5 cellular contexts compared by ENCODE assay signal in genomic region chrX:154144010-154144409, GRCh38. TPM values are rescaled to one million over a fixed set of nuclear protein-coding genes. Genes with fewer than 3 reads are reported as not detected.
"Had no signal": no experiment of that assay in that cellular context is flagged by ENCODE, and none has a peak within 500 bp of the region (broad histone marks: within the 10 kb centered on the region; RNA-seq: fewer than 3 reads in every experiment).

OPN1LW (plus strand) TSS chrX:154144243; CDS start chrX:154144284, 41 bp downstream.

RNA-seq across cellular contexts. Expression of gene OPN1LW, which starts in this region (rescaled TPM):
- total RNA-seq: HepG2, HT-29, HT1080, IMR-90 had no signal
- polyA plus RNA-seq: HepG2, IgD-negative memory B cell, IMR-90 had no signal
